In the genomic region with DNA sequence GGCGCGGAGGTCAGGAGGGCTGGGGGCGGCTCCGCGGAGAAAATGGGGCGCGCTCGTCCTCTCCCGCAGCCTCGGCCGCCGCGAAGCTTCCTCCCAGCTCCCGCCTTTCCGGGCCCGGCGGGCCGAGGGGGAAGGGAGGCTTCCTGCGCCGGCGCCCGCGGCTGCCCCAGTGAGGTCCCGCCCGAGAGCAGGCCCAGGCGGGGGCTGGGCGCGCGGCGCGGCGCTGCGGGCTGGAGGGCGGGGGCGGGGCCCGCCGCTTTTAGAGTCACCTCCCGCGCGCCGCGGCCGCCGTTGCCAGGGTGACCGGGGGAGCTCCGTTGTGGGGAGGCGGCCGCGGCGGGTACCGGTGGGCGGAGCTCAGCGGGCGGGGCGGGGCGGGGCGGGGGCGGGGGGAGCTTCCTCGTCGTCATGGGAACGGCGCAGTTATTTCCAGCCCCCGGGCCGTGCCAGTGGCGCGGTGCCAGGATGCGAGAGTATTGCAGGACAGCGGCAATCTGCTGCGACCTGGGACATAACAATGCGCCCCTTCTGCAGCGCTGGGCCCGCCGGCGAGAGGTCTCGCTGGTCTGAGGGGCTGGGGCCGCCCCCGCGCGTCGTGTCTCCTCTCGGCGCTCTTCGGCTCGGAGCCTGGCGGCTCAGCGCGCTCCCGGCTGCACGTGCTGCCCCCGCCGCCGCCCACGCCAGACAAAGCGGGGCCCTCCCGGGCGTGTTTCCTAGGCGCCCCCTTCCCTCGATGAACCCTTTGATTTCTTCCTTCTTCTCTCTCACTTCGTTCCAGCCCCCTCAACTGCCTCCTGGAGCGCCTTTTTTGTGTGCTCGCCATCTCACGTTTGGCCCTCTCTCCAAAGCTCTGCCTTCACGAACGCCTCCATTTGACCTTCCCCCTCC, we compare ENCODE assay signal across 1 cellular context.
A peak's percentile ranks its signal among the peaks of the same experiment; 100 is the strongest.
TF ChIP-seq lines count a peak whose summit lies in the region.

No MANE protein-coding gene starts in this region.

TF ChIP-seq in HepG2, 621 proteins besides CTCF, POLR2A, EP300 and RAD21 (continued from another document and continues in another):
- TF ChIP-seq, protein P1, sequence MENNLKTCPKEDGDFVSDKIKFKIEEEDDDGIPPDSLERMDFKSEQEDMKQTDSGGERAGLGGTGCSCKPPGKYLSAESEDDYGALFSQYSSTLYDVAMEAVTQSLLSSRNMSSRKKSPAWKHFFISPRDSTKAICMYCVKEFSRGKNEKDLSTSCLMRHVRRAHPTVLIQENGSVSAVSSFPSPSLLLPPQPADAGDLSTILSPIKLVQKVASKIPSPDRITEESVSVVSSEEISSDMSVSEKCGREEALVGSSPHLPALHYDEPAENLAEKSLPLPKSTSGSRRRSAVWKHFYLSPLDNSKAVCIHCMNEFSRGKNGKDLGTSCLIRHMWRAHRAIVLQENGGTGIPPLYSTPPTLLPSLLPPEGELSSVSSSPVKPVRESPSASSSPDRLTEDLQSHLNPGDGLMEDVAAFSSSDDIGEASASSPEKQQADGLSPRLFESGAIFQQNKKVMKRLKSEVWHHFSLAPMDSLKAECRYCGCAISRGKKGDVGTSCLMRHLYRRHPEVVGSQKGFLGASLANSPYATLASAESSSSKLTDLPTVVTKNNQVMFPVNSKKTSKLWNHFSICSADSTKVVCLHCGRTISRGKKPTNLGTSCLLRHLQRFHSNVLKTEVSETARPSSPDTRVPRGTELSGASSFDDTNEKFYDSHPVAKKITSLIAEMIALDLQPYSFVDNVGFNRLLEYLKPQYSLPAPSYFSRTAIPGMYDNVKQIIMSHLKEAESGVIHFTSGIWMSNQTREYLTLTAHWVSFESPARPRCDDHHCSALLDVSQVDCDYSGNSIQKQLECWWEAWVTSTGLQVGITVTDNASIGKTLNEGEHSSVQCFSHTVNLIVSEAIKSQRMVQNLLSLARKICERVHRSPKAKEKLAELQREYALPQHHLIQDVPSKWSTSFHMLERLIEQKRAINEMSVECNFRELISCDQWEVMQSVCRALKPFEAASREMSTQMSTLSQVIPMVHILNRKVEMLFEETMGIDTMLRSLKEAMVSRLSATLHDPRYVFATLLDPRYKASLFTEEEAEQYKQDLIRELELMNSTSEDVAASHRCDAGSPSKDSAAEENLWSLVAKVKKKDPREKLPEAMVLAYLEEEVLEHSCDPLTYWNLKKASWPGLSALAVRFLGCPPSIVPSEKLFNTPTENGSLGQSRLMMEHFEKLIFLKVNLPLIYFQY (CRISPR knock-in tag; IDR thresholded peaks at IDR 0.05; ENCODE audit: borderline replicate concordance): no peak; the same call in 1 of the 2 replicates
- TF ChIP-seq ZNF234 (CRISPR knock-in tag; conservative IDR thresholded peaks at IDR 0.05): no peak
- no peak for TF ChIP-seq HOXA9 (CRISPR knock-in tag; IDR thresholded peaks at IDR 0.05; ENCODE audit: borderline replicate concordance)
- no peak for TF ChIP-seq SUZ12 (IDR thresholded peaks at IDR 0.05; ENCODE audit: low read depth, low read length)
- no peak; the same call in 1 of the 2 replicates for TF ChIP-seq TAF1 (CRISPR knock-in tag; IDR thresholded peaks at IDR 0.05)
- TF ChIP-seq CREBL2 (CRISPR knock-in tag; IDR thresholded peaks at IDR 0.05; ENCODE audit: borderline replicate concordance): no peak; the same call in 1 of the 2 replicates
- TF ChIP-seq, protein P2, sequence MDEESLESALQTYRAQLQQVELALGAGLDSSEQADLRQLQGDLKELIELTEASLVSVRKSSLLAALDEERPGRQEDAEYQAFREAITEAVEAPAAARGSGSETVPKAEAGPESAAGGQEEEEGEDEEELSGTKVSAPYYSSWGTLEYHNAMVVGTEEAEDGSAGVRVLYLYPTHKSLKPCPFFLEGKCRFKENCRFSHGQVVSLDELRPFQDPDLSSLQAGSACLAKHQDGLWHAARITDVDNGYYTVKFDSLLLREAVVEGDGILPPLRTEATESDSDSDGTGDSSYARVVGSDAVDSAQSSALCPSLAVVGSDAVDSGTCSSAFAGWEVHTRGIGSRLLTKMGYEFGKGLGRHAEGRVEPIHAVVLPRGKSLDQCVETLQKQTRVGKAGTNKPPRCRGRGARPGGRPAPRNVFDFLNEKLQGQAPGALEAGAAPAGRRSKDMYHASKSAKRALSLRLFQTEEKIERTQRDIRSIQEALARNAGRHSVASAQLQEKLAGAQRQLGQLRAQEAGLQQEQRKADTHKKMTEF (CRISPR knock-in tag; IDR thresholded peaks at IDR 0.05): 0 out of 2 replicates have a peak, but pooled peaks have one; percentile 25
- TF ChIP-seq ZKSCAN8 (CRISPR knock-in tag; IDR thresholded peaks at IDR 0.05; ENCODE audit: borderline replicate concordance): no peak
- no peak for TF ChIP-seq ZNF350 (CRISPR knock-in tag; IDR thresholded peaks at IDR 0.05; ENCODE audit: borderline replicate concordance, low read depth)
- TF ChIP-seq ZNF530 (CRISPR knock-in tag; IDR thresholded peaks at IDR 0.05; ENCODE audit: low read depth): no peak
- no peak for TF ChIP-seq ZSCAN29 (CRISPR knock-in tag; conservative IDR thresholded peaks at IDR 0.05)
- TF ChIP-seq HNRNPL (IDR thresholded peaks at IDR 0.05; ENCODE audit: low read depth, low read length): 0 out of 2 replicates have a peak, but pooled peaks have one; percentile 23
- TF ChIP-seq, protein P3, sequence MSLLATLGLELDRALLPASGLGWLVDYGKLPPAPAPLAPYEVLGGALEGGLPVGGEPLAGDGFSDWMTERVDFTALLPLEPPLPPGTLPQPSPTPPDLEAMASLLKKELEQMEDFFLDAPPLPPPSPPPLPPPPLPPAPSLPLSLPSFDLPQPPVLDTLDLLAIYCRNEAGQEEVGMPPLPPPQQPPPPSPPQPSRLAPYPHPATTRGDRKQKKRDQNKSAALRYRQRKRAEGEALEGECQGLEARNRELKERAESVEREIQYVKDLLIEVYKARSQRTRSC (CRISPR knock-in tag; IDR thresholded peaks at IDR 0.05; ENCODE audit: low read depth): no peak
- TF ChIP-seq TBL1XR1 (IDR thresholded peaks at IDR 0.05; ENCODE audit: borderline replicate concordance, low read length, partially characterized antibody): no peak
- TF ChIP-seq ZNF7 (CRISPR knock-in tag; IDR thresholded peaks at IDR 0.05): no peak
- TF ChIP-seq XBP1 (CRISPR knock-in tag; IDR thresholded peaks at IDR 0.05): no peak
- TF ChIP-seq HOXA5 (CRISPR knock-in tag; IDR thresholded peaks at IDR 0.05): peak; percentile 75; the same call in 1 of the 2 replicates
- no peak; the same call in 1 of the 2 replicates for TF ChIP-seq ZNF746 (CRISPR knock-in tag; IDR thresholded peaks at IDR 0.05)
- TF ChIP-seq KLF13 (CRISPR knock-in tag; IDR thresholded peaks at IDR 0.05): no peak
- 0 out of 2 replicates have a peak, but pooled peaks have one; percentile 55 for TF ChIP-seq NKX3-1 (CRISPR knock-in tag; IDR thresholded peaks at IDR 0.05)
- TF ChIP-seq, protein P4, sequence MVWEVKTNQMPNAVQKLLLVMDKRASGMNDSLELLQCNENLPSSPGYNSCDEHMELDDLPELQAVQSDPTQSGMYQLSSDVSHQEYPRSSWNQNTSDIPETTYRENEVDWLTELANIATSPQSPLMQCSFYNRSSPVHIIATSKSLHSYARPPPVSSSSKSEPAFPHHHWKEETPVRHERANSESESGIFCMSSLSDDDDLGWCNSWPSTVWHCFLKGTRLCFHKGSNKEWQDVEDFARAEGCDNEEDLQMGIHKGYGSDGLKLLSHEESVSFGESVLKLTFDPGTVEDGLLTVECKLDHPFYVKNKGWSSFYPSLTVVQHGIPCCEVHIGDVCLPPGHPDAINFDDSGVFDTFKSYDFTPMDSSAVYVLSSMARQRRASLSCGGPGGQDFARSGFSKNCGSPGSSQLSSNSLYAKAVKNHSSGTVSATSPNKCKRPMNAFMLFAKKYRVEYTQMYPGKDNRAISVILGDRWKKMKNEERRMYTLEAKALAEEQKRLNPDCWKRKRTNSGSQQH (CRISPR knock-in tag; IDR thresholded peaks at IDR 0.05; ENCODE audit: low read depth): no peak
- TF ChIP-seq ZNF280D (CRISPR knock-in tag; IDR thresholded peaks at IDR 0.05): no peak
- TF ChIP-seq, protein P5, sequence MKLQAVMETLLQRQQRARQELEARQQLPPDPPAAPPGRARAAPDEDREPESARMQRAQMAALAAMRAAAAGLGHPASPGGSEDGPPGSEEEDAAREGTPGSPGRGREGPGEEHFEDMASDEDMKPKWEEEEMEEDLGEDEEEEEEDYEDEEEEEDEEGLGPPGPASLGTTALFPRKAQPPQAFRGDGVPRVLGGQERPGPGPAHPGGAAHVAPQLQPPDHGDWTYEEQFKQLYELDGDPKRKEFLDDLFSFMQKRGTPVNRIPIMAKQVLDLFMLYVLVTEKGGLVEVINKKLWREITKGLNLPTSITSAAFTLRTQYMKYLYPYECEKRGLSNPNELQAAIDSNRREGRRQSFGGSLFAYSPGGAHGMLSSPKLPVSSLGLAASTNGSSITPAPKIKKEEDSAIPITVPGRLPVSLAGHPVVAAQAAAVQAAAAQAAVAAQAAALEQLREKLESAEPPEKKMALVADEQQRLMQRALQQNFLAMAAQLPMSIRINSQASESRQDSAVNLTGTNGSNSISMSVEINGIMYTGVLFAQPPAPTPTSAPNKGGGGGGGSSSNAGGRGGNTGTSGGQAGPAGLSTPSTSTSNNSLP (IDR thresholded peaks at IDR 0.05; ENCODE audit: low read depth, low read length): no peak
- 0 out of 2 replicates have a peak, but pooled peaks have one; percentile 48 for TF ChIP-seq ZNF549 (CRISPR knock-in tag; IDR thresholded peaks at IDR 0.05)
- TF ChIP-seq, protein P6, sequence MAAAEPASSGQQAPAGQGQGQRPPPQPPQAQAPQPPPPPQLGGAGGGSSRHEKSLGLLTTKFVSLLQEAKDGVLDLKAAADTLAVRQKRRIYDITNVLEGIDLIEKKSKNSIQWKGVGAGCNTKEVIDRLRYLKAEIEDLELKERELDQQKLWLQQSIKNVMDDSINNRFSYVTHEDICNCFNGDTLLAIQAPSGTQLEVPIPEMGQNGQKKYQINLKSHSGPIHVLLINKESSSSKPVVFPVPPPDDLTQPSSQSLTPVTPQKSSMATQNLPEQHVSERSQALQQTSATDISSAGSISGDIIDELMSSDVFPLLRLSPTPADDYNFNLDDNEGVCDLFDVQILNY (CRISPR knock-in tag; conservative IDR thresholded peaks at IDR 0.05): no peak
- 0 out of 2 replicates have a peak, but pooled peaks have one; percentile 39 for TF ChIP-seq ZNF557 (CRISPR knock-in tag; IDR thresholded peaks at IDR 0.05)
- TF ChIP-seq SAP130 (CRISPR knock-in tag; IDR thresholded peaks at IDR 0.05; ENCODE audit: low read depth): peak; percentile 36; the same call in 1 of the 2 replicates
- TF ChIP-seq FOXA1 (IDR thresholded peaks at IDR 0.05): no peak
- no peak for TF ChIP-seq FOXA1 (CRISPR knock-in tag; IDR thresholded peaks at IDR 0.05)
- peak; percentile 83; the same call in 1 of the 2 replicates for TF ChIP-seq ZNF766 (CRISPR knock-in tag; IDR thresholded peaks at IDR 0.05; ENCODE audit: borderline replicate concordance)
- TF ChIP-seq ZNF747 (CRISPR knock-in tag; IDR thresholded peaks at IDR 0.05; ENCODE audit: borderline replicate concordance): peak; percentile 69
- peak; percentile 59; the same call in 1 of the 2 replicates for TF ChIP-seq ZNF503 (CRISPR knock-in tag; IDR thresholded peaks at IDR 0.05)
- peak; percentile 56 for TF ChIP-seq HOXA3 (CRISPR knock-in tag; IDR thresholded peaks at IDR 0.05)
- TF ChIP-seq, protein P7, sequence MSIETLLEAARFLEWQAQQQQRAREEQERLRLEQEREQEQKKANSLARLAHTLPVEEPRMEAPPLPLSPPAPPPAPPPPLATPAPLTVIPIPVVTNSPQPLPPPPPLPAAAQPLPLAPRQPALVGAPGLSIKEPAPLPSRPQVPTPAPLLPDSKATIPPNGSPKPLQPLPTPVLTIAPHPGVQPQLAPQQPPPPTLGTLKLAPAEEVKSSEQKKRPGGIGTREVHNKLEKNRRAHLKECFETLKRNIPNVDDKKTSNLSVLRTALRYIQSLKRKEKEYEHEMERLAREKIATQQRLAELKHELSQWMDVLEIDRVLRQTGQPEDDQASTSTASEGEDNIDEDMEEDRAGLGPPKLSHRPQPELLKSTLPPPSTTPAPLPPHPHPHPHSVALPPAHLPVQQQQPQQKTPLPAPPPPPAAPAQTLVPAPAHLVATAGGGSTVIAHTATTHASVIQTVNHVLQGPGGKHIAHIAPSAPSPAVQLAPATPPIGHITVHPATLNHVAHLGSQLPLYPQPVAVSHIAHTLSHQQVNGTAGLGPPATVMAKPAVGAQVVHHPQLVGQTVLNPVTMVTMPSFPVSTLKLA (IDR thresholded peaks at IDR 0.05): no peak
- no peak for TF ChIP-seq NFKBIZ (CRISPR knock-in tag; IDR thresholded peaks at IDR 0.05)
- no peak for TF ChIP-seq FOXM1 (CRISPR knock-in tag; IDR thresholded peaks at IDR 0.05)
- TF ChIP-seq NFE2L1 (CRISPR knock-in tag; IDR thresholded peaks at IDR 0.05; ENCODE audit: borderline replicate concordance): no peak
